In the genomic region with DNA sequence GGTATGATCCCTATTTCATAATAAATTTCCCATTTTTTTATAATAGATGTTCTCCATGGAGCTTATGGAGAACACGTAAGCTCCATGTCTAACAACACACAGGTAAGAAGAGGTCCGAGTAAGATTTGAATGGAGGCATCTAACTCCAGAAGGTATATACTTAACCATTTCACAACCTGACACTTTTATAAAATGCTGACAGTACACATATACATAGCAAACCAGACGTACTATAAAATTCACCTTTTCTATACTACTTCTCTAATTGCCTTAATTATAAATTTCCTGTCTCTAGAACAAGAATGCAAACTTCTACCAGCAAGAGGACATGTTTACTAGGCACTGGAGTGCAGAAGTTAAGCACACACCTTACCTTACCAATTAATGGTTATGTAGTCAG, we compare ENCODE assay signal across 21 cellular contexts.
DNase-seq lines count a peak whose midpoint lies in the region; ATAC-seq, FAIRE-seq and TF ChIP-seq lines count a peak whose summit lies in the region.
"Had no signal": no experiment of that assay in that cellular context is flagged by ENCODE, and none has a peak within 500 bp of the region (broad histone marks: within the 10 kb centered on the region; RNA-seq: fewer than 3 reads in every experiment).

No MANE protein-coding gene starts in this region.

- no peaks in the 10 kb centered on the region for H3K9me1 ChIP-seq in K562 (ENCODE audit: control insufficient read depth, insufficient read depth, low read length)

- DNase-seq in HepG2 (ENCODE audit: low spot score): no peak
- DNase-seq in right lobe of liver: no peak
- no peak for DNase-seq in K562 (ENCODE audit: extremely low read depth in 1 of 4, low spot score in 3 of 4)
- no peak for DNase-seq in NCI-H187 treated with DMSO at 0.1 percent for 48 hours (lab: John Stamatoyannopoulos, UW)
- no peak for DNase-seq in NCI-H1105 (lab: John Stamatoyannopoulos, UW)
- DNase-seq: AML-193; CD4-positive, alpha-beta memory T cell; CD4-positive, CD25-positive, alpha-beta regulatory T cell; CD8-positive, alpha-beta memory T cell; COR-L47; DMS 273 treated with DMSO at 0.1 percent for 48 hours; DMS153; DMS79 treated with DMSO at 0.1 percent for 48 hours; GF-D8 had no signal

- no peak overlapping the region for H3K27ac ChIP-seq in HepG2 (ENCODE audit: extremely low read length, insufficient read depth, low read length)
- no peak overlapping the region for H3K27ac ChIP-seq in right lobe of liver
- peak overlapping the region in 5 of 11 experiments; percentile 19 to 58 (median 45); a peak in 7 of 22 replicates for H3K27ac ChIP-seq in BLaER1 treated with 17β-estradiol and CSF1 and Interleukin-3, amounts not matched to agents 10 nM and 100 nM
- no peak overlapping the region for H3K27ac ChIP-seq in K562 (ENCODE audit: extremely low read depth, low read depth, low read length)
- H3K27ac ChIP-seq: 22Rv1 had no signal

- H3K4me2 ChIP-seq in HepG2 (ENCODE audit: low read depth, low read length) (no peak overlapping the region; the same call in 1 of the 2 replicates), K562 (ENCODE audit: insufficient read depth, low read length) (no peak overlapping the region), skeletal muscle satellite cell (ENCODE audit: low read length) (peak overlapping the region; percentile 14)
- peak overlapping the region in 6 of 11 experiments; percentile 8 to 49 (median 29); a peak in 5 of 22 replicates for H3K4me2 ChIP-seq in BLaER1 treated with 17β-estradiol and CSF1 and Interleukin-3, amounts not matched to agents 10 nM and 100 nM

- H3K4me1 ChIP-seq in HepG2 (ENCODE audit: insufficient read depth, low read length): peaks cover 20% of the 10 kb centered on the region
- peaks cover 0 to 9% (median 0%) of the 10 kb centered on the region in 4 donors for H3K4me1 ChIP-seq in right lobe of liver
- H3K4me1 ChIP-seq in BLaER1 treated with 17β-estradiol and CSF1 and Interleukin-3, amounts not matched to agents 10 nM and 100 nM: peaks cover 8 to 33% (median 22%) of the 10 kb centered on the region in 10 experiments; a peak in 17 of 20 replicates
- H3K4me1 ChIP-seq in K562 (replicated peaks in 1 of 2; ENCODE audit: control insufficient read depth in 2 of 2, insufficient read depth in 2 of 2, low read length in 2 of 2): no peaks in the 10 kb centered on the region
- peaks cover 66% of the 10 kb centered on the region for H3K4me1 ChIP-seq in skeletal muscle satellite cell (ENCODE audit: control insufficient read depth, insufficient read depth, low read length)

- H3K27me3 ChIP-seq in HepG2 (ENCODE audit: control insufficient read depth in 1 of 2, insufficient read depth in 2 of 2, low read length in 2 of 2): peaks cover 0 to 49% of the 10 kb centered on the region in 2 experiments; a peak in 3 of 5 replicates
- no peaks in the 10 kb centered on the region for H3K27me3 ChIP-seq in right lobe of liver
- no peaks in the 10 kb centered on the region for H3K27me3 ChIP-seq in BLaER1 treated with 17β-estradiol and CSF1 and Interleukin-3, amounts not matched to agents 10 nM and 100 nM
- no peaks in the 10 kb centered on the region; a peak in 1 of 5 replicates for H3K27me3 ChIP-seq in K562 (ENCODE audit: control insufficient read depth in 2 of 2, insufficient read depth in 2 of 2, low read length in 2 of 2)
- no peaks in the 10 kb centered on the region for H3K27me3 ChIP-seq in skeletal muscle satellite cell (ENCODE audit: control insufficient read depth, insufficient read depth, low read length)

- no peak for TF ChIP-seq CTCF in HepG2 (CRISPR knock-in tag; IDR thresholded peaks at IDR 0.05)
- no peak for TF ChIP-seq CTCF in right lobe of liver (IDR thresholded peaks at IDR 0.05)
- TF ChIP-seq CTCF in K562 (IDR thresholded peaks at IDR 0.05 in 2 of 3, conservative IDR thresholded peaks at IDR 0.05 in 1 of 3; ENCODE audit: insufficient read depth in 2 of 3, low read depth in 1 of 3, low read length in 3 of 3): no peak

- no peaks in the 10 kb centered on the region for H3K36me3 ChIP-seq in HepG2 (replicated peaks in 1 of 2; ENCODE audit: control insufficient read depth in 1 of 2, insufficient read depth in 2 of 2, low read length in 2 of 2)
- no peaks in the 10 kb centered on the region for H3K36me3 ChIP-seq in right lobe of liver
- no peaks in the 10 kb centered on the region for H3K36me3 ChIP-seq in BLaER1 treated with 17β-estradiol and CSF1 and Interleukin-3, amounts not matched to agents 10 nM and 100 nM
- H3K36me3 ChIP-seq in K562 (ENCODE audit: control insufficient read depth, insufficient read depth, low read length): no peaks in the 10 kb centered on the region
- H3K36me3 ChIP-seq in skeletal muscle satellite cell (ENCODE audit: insufficient read depth, low read length): peaks cover 10% of the 10 kb centered on the region

- TF ChIP-seq POLR2A in HepG2 (IDR thresholded peaks at IDR 0.05; ENCODE audit: insufficient read depth in 1 of 2, low read depth in 2 of 2, low read length in 2 of 2) (no peak), right lobe of liver (IDR thresholded peaks at IDR 0.05) (no peak), K562 (conservative IDR thresholded peaks at IDR 0.05) (no peak)

- TF ChIP-seq RAD21 in HepG2 (CRISPR knock-in tag; IDR thresholded peaks at IDR 0.05) (no peak), K562 (CRISPR knock-in tag; conservative IDR thresholded peaks at IDR 0.05 in 1 of 2, IDR thresholded peaks at IDR 0.05 in 1 of 2) (no peak)

- H3K9ac ChIP-seq in HepG2 (ENCODE audit: insufficient read depth, low read depth, low read length) (no peak overlapping the region), K562 (ENCODE audit: insufficient read depth in 1 of 2, low read depth in 2 of 2, low read length in 2 of 2) (no peak overlapping the region), skeletal muscle satellite cell (ENCODE audit: low read depth, low read length) (no peak overlapping the region)
- no peak overlapping the region for H3K9ac ChIP-seq in BLaER1 treated with 17β-estradiol and CSF1 and Interleukin-3, amounts not matched to agents 10 nM and 100 nM

- FAIRE-seq in HepG2 (lab: Jason Lieb, UNC) (no peak), K562 (lab: Jason Lieb, UNC) (no peak)
- FAIRE-seq: G401.6, GM12891, GM19239 had no signal

- no peak overlapping the region for H2AFZ ChIP-seq in HepG2 (ENCODE audit: low read length)
- H2AFZ ChIP-seq in K562 (ENCODE audit: low read depth, low read length): no peak overlapping the region

- CTCF ChIA-PET in HepG2 (lab: Yijun Ruan, JAX; ENCODE audit: low intra/inter-chr PET ratio, low total read pairs) (no interaction called here), K562 (lab: Yijun Ruan, JAX; ENCODE audit: low intra/inter-chr PET ratio) (interaction anchor here (0.6 kb wide), 1 partner anchor 12 kb away, joined by 3 read pairs; no protein-coding TSS in a partner anchor)

- 49% methylated on average over 3 of the region's 3 CpGs for WGBS in HepG2 (ENCODE audit: low lambda C conversion rate)
- 57% methylated on average over 3 of the region's 3 CpGs for WGBS in right lobe of liver (ENCODE audit: insufficient coverage, low coverage, low lambda C conversion rate, missing lambda C conversion rate)
- WGBS in K562 (ENCODE audit: insufficient coverage, low coverage, missing lambda C conversion rate): 0% methylated on average over 3 of the region's 3 CpGs

- H3K4me3 ChIP-seq in HepG2 (replicated peaks in 1 of 3; ENCODE audit: insufficient read depth in 1 of 3, low read depth in 2 of 3, low read length in 3 of 3) (no peak overlapping the region), right lobe of liver (no peak overlapping the region), K562 (no peak overlapping the region), skeletal muscle satellite cell (ENCODE audit: low read length) (no peak overlapping the region)
- no peak overlapping the region for H3K4me3 ChIP-seq in BLaER1 treated with 17β-estradiol and CSF1 and Interleukin-3, amounts not matched to agents 10 nM and 100 nM

- no peaks in the 10 kb centered on the region for H4K20me1 ChIP-seq in HepG2 (ENCODE audit: insufficient read depth, low read length)
- no peaks in the 10 kb centered on the region for H4K20me1 ChIP-seq in BLaER1 treated with 17β-estradiol and CSF1 and Interleukin-3, amounts not matched to agents 10 nM and 100 nM
- no peaks in the 10 kb centered on the region for H4K20me1 ChIP-seq in K562 (replicated peaks; ENCODE audit: control insufficient read depth, insufficient read depth, low read length)

- H3K9me3 ChIP-seq in HepG2 (ENCODE audit: low read length) (no peaks in the 10 kb centered on the region), right lobe of liver (no peaks in the 10 kb centered on the region), K562 (replicated peaks; ENCODE audit: control insufficient read depth, insufficient read depth, low read depth, low read length) (no peaks in the 10 kb centered on the region), skeletal muscle satellite cell (replicated peaks; ENCODE audit: low read length) (no peaks in the 10 kb centered on the region)
- no peaks in the 10 kb centered on the region for H3K9me3 ChIP-seq in BLaER1 treated with 17β-estradiol and CSF1 and Interleukin-3, amounts not matched to agents 10 nM and 100 nM (replicated peaks in 1 of 11)

- TF ChIP-seq EP300 in HepG2 (IDR thresholded peaks at IDR 0.05; ENCODE audit: low read depth in 2 of 2, low read length in 2 of 2) (no peak), HepG2 (CRISPR knock-in tag; IDR thresholded peaks at IDR 0.05; ENCODE audit: borderline replicate concordance) (no peak), K562 (IDR thresholded peaks at IDR 0.05; ENCODE audit: low read length) (no peak)

- ATAC-seq in HepG2: no peak
- ATAC-seq in right lobe of liver: no peak
- no peak for ATAC-seq in K562
- no peak for ATAC-seq in HG03025 (IDR thresholded peaks at IDR 0.05; ENCODE audit: low FRiP score, unreplicated experiment)

- intact Hi-C loops in HepG2 (cut with micrococcal nuclease; ENCODE audit: unreplicated experiment) (no loop called here), right lobe of liver (cut with DNase I) (no loop called here), K562 (cut with micrococcal nuclease) (no loop called here)

- H3K79me2 ChIP-seq in HepG2 (ENCODE audit: insufficient read depth, low read length) (no peaks in the 10 kb centered on the region), K562 (ENCODE audit: control insufficient read depth, insufficient read depth, low read length) (no peaks in the 10 kb centered on the region)

- POLR2A ChIA-PET in HepG2 (lab: Yijun Ruan, JAX) (no interaction called here), K562 (lab: Yijun Ruan, JAX) (interaction anchor here (0.6 to 1.0 kb wide), 2 partner anchors 9 to 208 kb away, joined by 3 to 4 read pairs; no protein-coding TSS in a partner anchor)

- in situ Hi-C loops in HepG2 (cut with HindIII; ENCODE audit: extremely low pct_ligation_motif_present, low pct_unique_long_range_greater_than_20kb): no loop called here
- in situ Hi-C loops in K562 (cut with MboI): no loop called here

- BruUV-seq in HepG2 (replicated peaks; lab: Mats Ljungman, UMichigan) (no TSS peak), K562 (replicated peaks; lab: Mats Ljungman, UMichigan) (no TSS peak)

TF ChIP-seq in HepG2, 621 proteins besides CTCF, POLR2A, EP300 and RAD21 (continues in another document):
- no peak for TF ChIP-seq MZF1 (CRISPR knock-in tag; IDR thresholded peaks at IDR 0.05; ENCODE audit: borderline replicate concordance)

TF ChIP-seq in K562, 482 proteins besides CTCF, POLR2A, EP300 and RAD21 (continues in another document):
- TF ChIP-seq ZNF316 (IDR thresholded peaks at IDR 0.05) (peak; percentile 79), MAFG (tag; conservative IDR thresholded peaks at IDR 0.05) (peak; percentile 20; the same call in 1 of the 2 replicates), C11orf30 (IDR thresholded peaks at IDR 0.05; ENCODE audit: low read depth) (peak; percentile 34)

Comparison
In these comparisons a context has a peak if more than half of its experiments do, and no peak if none do; other contexts are left out.
1. H3K4me2 ChIP-seq: peak in BLaER1 treated with 17β-estradiol and CSF1 and Interleukin-3, amounts not matched to agents 10 nM and 100 nM (6 of 11) and skeletal muscle satellite cell (single experiment); none in HepG2 (single experiment) and K562 (single experiment).
2. Of the 241 proteins assayed by ChIP-seq in both HepG2 and K562: peak only in HepG2: MAFF and MAFK; only in K562: MAFG; in both: none; in neither: 238.